19 cellular contexts compared by ENCODE assay signal in genomic region chr2:199366406-199366805, GRCh38.
DNase-seq lines count a peak whose midpoint lies in the region; ATAC-seq, FAIRE-seq and TF ChIP-seq lines count a peak whose summit lies in the region.
"Had no signal": no experiment of that assay in that cellular context is flagged by ENCODE, and none has a peak within 500 bp of the region (broad histone marks: within the 10 kb centered on the region; RNA-seq: fewer than 3 reads in every experiment).

No MANE protein-coding gene starts in this region.

- H3K79me2 ChIP-seq in HCT116 (ENCODE audit: insufficient read depth, low read length), result no peaks in the 10 kb centered on the region

- H3K4me3 Mint-ChIP-seq in nephron progenitor cell, result no peak overlapping the region
- H3K4me3 Mint-ChIP-seq: naive B cell had no signal

- H3K4me2 ChIP-seq in HCT116 (ENCODE audit: low read length), result no peak overlapping the region; the same call in 1 of the 2 replicates

- CTCF ChIA-PET in HCT116 (lab: Charles Lee), result no interaction called here

- H3K9ac ChIP-seq in HCT116 (ENCODE audit: low read length), result no peak overlapping the region

- H3K9me3 Mint-ChIP-seq in nephron progenitor cell, result no peaks in the 10 kb centered on the region

- TF ChIP-seq CTCF in HCT116 (IDR thresholded peaks at IDR 0.05 in 2 of 3, conservative IDR thresholded peaks at IDR 0.05 in 1 of 3; ENCODE audit: borderline replicate concordance in 1 of 3, insufficient read depth in 1 of 3, low read depth in 2 of 3, low read length in 2 of 3), result no peak
- TF ChIP-seq CTCF in bronchial epithelial cell (IDR thresholded peaks at IDR 0.05; ENCODE audit: insufficient read depth, low read length, severe bottlenecking), result no peak
- no peak for TF ChIP-seq CTCF in nephron progenitor cell (IDR thresholded peaks at IDR 0.05)

- BruUV-seq in HCT116 (replicated peaks; lab: Mats Ljungman, UMichigan), result no TSS peak

- no peaks in the 10 kb centered on the region for H3K27me3 Mint-ChIP-seq in nephron progenitor cell (ENCODE audit: low read depth, poor library complexity)

- TF ChIP-seq RAD21 in HCT116 (IDR thresholded peaks at IDR 0.05; ENCODE audit: low read depth), result no peak

- POLR2A ChIA-PET in HCT116 (lab: Charles Lee), result no interaction called here

- H3K4me3 ChIP-seq in HCT116 (replicated peaks in 1 of 2; ENCODE audit: low read depth in 1 of 2, low read length in 2 of 2), result no peak overlapping the region
- H3K4me3 ChIP-seq in bronchial epithelial cell (ENCODE audit: low read depth, low read length), result no peak overlapping the region
- H3K4me3 ChIP-seq: adrenal gland, heart right ventricle, prostate gland, SJCRH30 had no signal

- H3K27me3 ChIP-seq in HCT116 (ENCODE audit: insufficient read depth, low read length), result no peaks in the 10 kb centered on the region
- no peaks in the 10 kb centered on the region for H3K27me3 ChIP-seq in bronchial epithelial cell (ENCODE audit: control insufficient read depth, insufficient read depth, low read length)
- H3K27me3 ChIP-seq: adrenal gland, heart right ventricle, SJCRH30 had no signal

- H3K36me3 Mint-ChIP-seq in nephron progenitor cell (ENCODE audit: low read depth), result peaks cover 11% of the 10 kb centered on the region
- H3K36me3 Mint-ChIP-seq: naive B cell had no signal

- intact Hi-C loops in HCT116 (cut with micrococcal nuclease), result no loop called here

- peak overlapping the region; percentile 55 for H3K27ac Mint-ChIP-seq in nephron progenitor cell

- DNase-seq in HCT116 (ENCODE audit: low read depth, low spot score), result no peak
- DNase-seq in NCI-H345 treated with DMSO at 0.1 percent for 48 hours (lab: John Stamatoyannopoulos, UW; ENCODE audit: unreplicated experiment), result peak; percentile 70
- DNase-seq in bronchial epithelial cell (ENCODE audit: low read depth), result peak; percentile 67
- DNase-seq in nephron progenitor cell, result no peak
- no peak for DNase-seq in stimulated activated CD4-positive, alpha-beta T cell treated with anti-CD3 and anti-CD28 coated beads, Interleukin-2, amount 100 ng/mL, for 48 hours
- DNase-seq in superior temporal gyrus (ENCODE audit: extremely low spot score), result no peak
- no peak for DNase-seq in 8988T
- DNase-seq: activated CD4-positive, alpha-beta T cell treated with anti-CD3 and anti-CD28 coated beads, Interleukin-2, amount 50 U/mL, for 48 hours; adrenal gland; cortex of kidney; heart right ventricle; left cardiac atrium; naive B cell; NCI-H1092 treated with DMSO at 0.1 percent for 48 hours; NCI-H526 treated with DMSO at 0.1 percent for 48 hours; SJCRH30 had no signal

- ATAC-seq in HCT116, result peak; percentile 50; the same call in 1 of the 2 replicates
- ATAC-seq: esophagus mucosa, heart right ventricle, left cardiac atrium had no signal

- no peak overlapping the region for H2AFZ ChIP-seq in HCT116 (ENCODE audit: low read depth, low read length, poor library complexity, severe bottlenecking)

- no peak for TF ChIP-seq POLR2A in HCT116 (IDR thresholded peaks at IDR 0.05; ENCODE audit: borderline replicate concordance, extremely low read depth, insufficient read depth, insufficient read length)

- H3K9me2 ChIP-seq in HCT116 (ENCODE audit: insufficient read depth), result no peaks in the 10 kb centered on the region

- RAD21 ChIA-PET in HCT116 (lab: Charles Lee; ENCODE audit: low non-redundant PET in 1 of 2, low total read pairs in 2 of 2, uncharacterized antibody in 2 of 2, unreplicated experiment in 2 of 2), result no interaction called here

- no peak overlapping the region for H3K27ac ChIP-seq in HCT116 (ENCODE audit: low read depth, low read length)
- H3K27ac ChIP-seq: adrenal gland, heart right ventricle, prostate gland, SJCRH30 had no signal

- peaks cover 0 to 11% of the 10 kb centered on the region in 2 experiments; a peak in 2 of 4 replicates for H3K4me1 ChIP-seq in HCT116 (ENCODE audit: control insufficient read depth in 1 of 2, insufficient read depth in 2 of 2, low read length in 2 of 2)
- H3K4me1 ChIP-seq: adrenal gland, heart right ventricle, prostate gland, SJCRH30 had no signal

- H3K4me1 Mint-ChIP-seq in nephron progenitor cell, result peaks cover 63% of the 10 kb centered on the region
- H3K4me1 Mint-ChIP-seq: naive B cell had no signal

- H4K20me1 ChIP-seq in HCT116 (ENCODE audit: insufficient read depth), result no peaks in the 10 kb centered on the region

- H3K36me3 ChIP-seq in HCT116 (ENCODE audit: control insufficient read depth in 1 of 2, insufficient read depth in 2 of 2, low read length in 2 of 2), result no peaks in the 10 kb centered on the region
- no peaks in the 10 kb centered on the region for H3K36me3 ChIP-seq in bronchial epithelial cell (ENCODE audit: control insufficient read depth, insufficient read depth, low read length)
- H3K36me3 ChIP-seq: adrenal gland, heart right ventricle, prostate gland had no signal

- FAIRE-seq in bronchial epithelial cell (lab: Jason Lieb, UNC), result no peak
- FAIRE-seq: G401.6 had no signal

- H3K9me3 ChIP-seq in HCT116 (ENCODE audit: control insufficient read depth in 1 of 2, insufficient read depth in 1 of 2, low read depth in 1 of 2, low read length in 2 of 2), result no peaks in the 10 kb centered on the region
- H3K9me3 ChIP-seq: adrenal gland, heart right ventricle, prostate gland, SJCRH30 had no signal

TF ChIP-seq in HCT116, 20 proteins besides CTCF, POLR2A, EP300 and RAD21:
- TF ChIP-seq SRF (IDR thresholded peaks at IDR 0.05; ENCODE audit: low read depth) (no peak), REST (IDR thresholded peaks at IDR 0.05; ENCODE audit: low read depth) (no peak), CEBPB (IDR thresholded peaks at IDR 0.05; ENCODE audit: low read depth) (no peak), EZH2 (IDR thresholded peaks at IDR 0.05) (no peak), ZFX (IDR thresholded peaks at IDR 0.05) (no peak), POLR2AphosphoS5 (IDR thresholded peaks at IDR 0.05; ENCODE audit: low read depth, low read length) (no peak), EGR1 (IDR thresholded peaks at IDR 0.05; ENCODE audit: low read depth) (no peak), YY1 (IDR thresholded peaks at IDR 0.05; ENCODE audit: extremely low read depth, insufficient replicate concordance, low read depth, low read length) (no peak), ZBTB33 (IDR thresholded peaks at IDR 0.05; ENCODE audit: extremely low read depth, insufficient replicate concordance, low read length) (no peak), CBX3 (IDR thresholded peaks at IDR 0.05; ENCODE audit: low read depth) (no peak), ZNF274 (IDR thresholded peaks at IDR 0.05; ENCODE audit: low read depth, low read length) (no peak), SIN3A (IDR thresholded peaks at IDR 0.05; ENCODE audit: low read depth) (no peak), ATF3 (IDR thresholded peaks at IDR 0.05) (no peak)

Comparison
In these comparisons a context has a peak if more than half of its experiments do, and no peak if none do; other contexts are left out.
1. DNase-seq: peak in NCI-H345 treated with DMSO at 0.1 percent for 48 hours (single experiment) and bronchial epithelial cell (single experiment); none in HCT116 (single experiment), nephron progenitor cell (single experiment), stimulated activated CD4-positive, alpha-beta T cell treated with anti-CD3 and anti-CD28 coated beads, Interleukin-2, amount 100 ng/mL, for 48 hours (0 of 2), superior temporal gyrus (single experiment) and 8988T (single experiment).